Comparison of ENCODE assay signal across 2 cellular contexts in genomic region chr21:33896691-33897090, GRCh38.
TF ChIP-seq lines count a peak whose summit lies in the region.

No MANE protein-coding gene starts in this region.

TF ChIP-seq in K562, 482 proteins besides CTCF, POLR2A, EP300 and RAD21 (continues in another document):
- TF ChIP-seq ZNF511 (CRISPR knock-in tag; IDR thresholded peaks at IDR 0.05) (no peak), CTBP1 (IDR thresholded peaks at IDR 0.05; ENCODE audit: borderline replicate concordance) (no peak), HES1 (IDR thresholded peaks at IDR 0.05; ENCODE audit: low read depth) (no peak), PCBP2 (IDR thresholded peaks at IDR 0.05; ENCODE audit: low read depth, low read length, poor library complexity, severe bottlenecking) (no peak), JUND (IDR thresholded peaks at IDR 0.05; ENCODE audit: borderline replicate concordance, low read depth, low read length) (no peak), JUND (tag; IDR thresholded peaks at IDR 0.05; ENCODE audit: borderline replicate concordance, low read depth, low read length) (peak; percentile 31; the same call in 1 of the 3 replicates), TBL1XR1 (IDR thresholded peaks at IDR 0.05; ENCODE audit: low read length in 2 of 2) (no peak), MAFG (tag; conservative IDR thresholded peaks at IDR 0.05) (peak; percentile 82), THAP7 (CRISPR knock-in tag; IDR thresholded peaks at IDR 0.05) (no peak), SMARCC2 (IDR thresholded peaks at IDR 0.05; ENCODE audit: low read depth) (no peak), ZNF449 (CRISPR knock-in tag; IDR thresholded peaks at IDR 0.05) (no peak), GABPB1 (CRISPR knock-in tag; IDR thresholded peaks at IDR 0.05) (no peak), SRSF9 (IDR thresholded peaks at IDR 0.05; ENCODE audit: borderline replicate concordance, low read depth, low read length) (no peak), ZNF3 (CRISPR knock-in tag; IDR thresholded peaks at IDR 0.05) (no peak), ZEB2 (IDR thresholded peaks at IDR 0.05) (peak; percentile 74; the same call in 1 of the 2 replicates), MYC (IDR thresholded peaks at IDR 0.05; ENCODE audit: low read depth, low read length) (no peak), MYC (CRISPR knock-in tag; IDR thresholded peaks at IDR 0.05; ENCODE audit: borderline replicate concordance, low read depth) (no peak), CSDE1 (IDR thresholded peaks at IDR 0.05) (no peak), SAP30 (IDR thresholded peaks at IDR 0.05; ENCODE audit: borderline replicate concordance, insufficient read depth, low read depth, low read length, poor library complexity, severe bottlenecking) (no peak), SRSF1 (IDR thresholded peaks at IDR 0.05; ENCODE audit: low read depth, low read length) (no peak), MAFK (IDR thresholded peaks at IDR 0.05; ENCODE audit: low read length) (0 out of 2 replicates have a peak, but pooled peaks have one; percentile 11), ZNF586 (CRISPR knock-in tag; conservative IDR thresholded peaks at IDR 0.05) (no peak), HSF4 (CRISPR knock-in tag; IDR thresholded peaks at IDR 0.05; ENCODE audit: borderline replicate concordance) (no peak), DIDO1 (tag; IDR thresholded peaks at IDR 0.05; ENCODE audit: low read depth) (no peak), NR2F6 (CRISPR knock-in tag; IDR thresholded peaks at IDR 0.05) (no peak), FOXJ3 (CRISPR knock-in tag; IDR thresholded peaks at IDR 0.05) (no peak), GATA2 (CRISPR knock-in tag; IDR thresholded peaks at IDR 0.05) (no peak), NELFE (IDR thresholded peaks at IDR 0.05; ENCODE audit: insufficient read depth, insufficient read length) (no peak), NFE2 (IDR thresholded peaks at IDR 0.05; ENCODE audit: low read depth) (peak; percentile 62), HDAC6 (IDR thresholded peaks at IDR 0.05; ENCODE audit: low read depth, low read length) (no peak), C11orf30 (IDR thresholded peaks at IDR 0.05; ENCODE audit: low read depth) (peak; percentile 77), ZNF316 (IDR thresholded peaks at IDR 0.05) (peak; percentile 93), PBX2 (CRISPR knock-in tag; IDR thresholded peaks at IDR 0.05; ENCODE audit: low read depth) (no peak), PBX2 (tag; conservative IDR thresholded peaks at IDR 0.05; ENCODE audit: low read depth) (peak; percentile 46; the same call in 1 of the 2 replicates), MAFF (IDR thresholded peaks at IDR 0.05; ENCODE audit: low read length) (peak; percentile 52), ILF3 (IDR thresholded peaks at IDR 0.05; ENCODE audit: borderline replicate concordance) (no peak)

TF ChIP-seq in endothelial cell of umbilical vein, 7 proteins besides CTCF, POLR2A, EP300 and RAD21:
- TF ChIP-seq MYC (IDR thresholded peaks at IDR 0.05; ENCODE audit: low read depth, low read length) (no peak), JUN (IDR thresholded peaks at IDR 0.05; ENCODE audit: borderline replicate concordance, insufficient read depth, insufficient read length, low read depth) (no peak), FOS (IDR thresholded peaks at IDR 0.05; ENCODE audit: borderline replicate concordance, insufficient read depth, low read length) (no peak), EZH2 (IDR thresholded peaks at IDR 0.05; ENCODE audit: borderline replicate concordance, low read depth, low read length, severe bottlenecking) (no peak), POLR2AphosphoS5 (IDR thresholded peaks at IDR 0.05; ENCODE audit: insufficient read depth, low read depth, low read length) (no peak), GATA2 (IDR thresholded peaks at IDR 0.05; ENCODE audit: insufficient read depth, insufficient read length, low read depth, low read length) (no peak)
